ENCODE assay signal across 8 cellular contexts in genomic region chr12:70243510-70244331, GRCh38. TPM values are rescaled to one million over a fixed set of nuclear protein-coding genes. Genes with fewer than 3 reads are reported as not detected.
DNase-seq lines count a peak whose midpoint lies in the region; ATAC-seq and TF ChIP-seq lines count a peak whose summit lies in the region.

No MANE protein-coding gene starts in this region.

- H3K27ac ChIP-seq in KMS-11 = peak overlapping the region; percentile 95
- peak overlapping the region; percentile 94 to 98 for H3K27ac ChIP-seq in SK-N-SH (ENCODE audit: low read depth in 2 of 2, low read length in 1 of 2)
- peak overlapping the region; percentile 90 for H3K27ac ChIP-seq in trophoblast cell (ENCODE audit: low read depth, low read length)
- peak overlapping the region; percentile 94 to 99 (median 98) for H3K27ac ChIP-seq in transverse colon

- H4K12ac ChIP-seq in trophoblast cell (ENCODE audit: low read depth, low read length) = peak overlapping the region; percentile 82

- ATAC-seq in GM21825 (IDR thresholded peaks at IDR 0.05; ENCODE audit: unreplicated experiment) (peak; percentile 50), Right ventricle myocardium superior (ENCODE audit: poor library complexity) (peak; percentile 90)

- H3K9ac ChIP-seq in KMS-11 (peak overlapping the region; percentile 94), SK-N-SH (peak overlapping the region; percentile 96), trophoblast cell (ENCODE audit: low read length) (peak overlapping the region; percentile 99)

- H3K4me1 ChIP-seq in KMS-11 (ENCODE audit: low read depth, poor library complexity, severe bottlenecking) (peaks cover 57% of the 10 kb centered on the region), SK-N-SH (ENCODE audit: control insufficient read depth in 1 of 2, insufficient read depth in 2 of 2, low read depth in 1 of 2, low read length in 1 of 2) (peaks cover 17 to 22% of the 10 kb centered on the region in 2 experiments; a peak in 2 of 4 replicates), trophoblast cell (ENCODE audit: control insufficient read depth in 1 of 2, insufficient read depth in 2 of 2, low read length in 2 of 2) (no peaks in the 10 kb centered on the region), transverse colon (peaks cover 35 to 60% (median 49%) of the 10 kb centered on the region in 4 donors)

- no peak for TF ChIP-seq RAD21 in SK-N-SH (IDR thresholded peaks at IDR 0.05; ENCODE audit: low read length)

- H2BK120ac ChIP-seq in trophoblast cell (ENCODE audit: insufficient read depth, low read length, poor library complexity) = peak overlapping the region; percentile 83

- peaks cover 12% of the 10 kb centered on the region for H3K79me1 ChIP-seq in trophoblast cell (ENCODE audit: low read length)

- H3K18ac ChIP-seq in trophoblast cell (ENCODE audit: low read length) = peak overlapping the region; percentile 96

- H4K20me1 ChIP-seq in KMS-11 (ENCODE audit: insufficient read depth) (peaks cover 12% of the 10 kb centered on the region), SK-N-SH (ENCODE audit: insufficient read depth) (peaks cover 48% of the 10 kb centered on the region)

- intact Hi-C loops in Right ventricle myocardium superior (cut with DNase I) = no loop called here
- intact Hi-C loops in transverse colon (cut with DNase I; ENCODE audit: low total_unique reads) = no loop called here

- no peaks in the 10 kb centered on the region for H3K27me3 Mint-ChIP-seq in activated naive CD8-positive, alpha-beta T cell

- no peak overlapping the region for H3K23ac ChIP-seq in trophoblast cell (ENCODE audit: low read length)

- peak overlapping the region; percentile 84 for H2BK5ac ChIP-seq in trophoblast cell (ENCODE audit: low read depth, low read length, poor library complexity)

- in situ Hi-C loops in G401 (cut with HindIII; ENCODE audit: low sequenced_read_pairs) (no loop called here), transverse colon (cut with MboI; ENCODE audit: low pct_ligation_motif_present in 1 of 4, low pct_unique_long_range_greater_than_20kb in 1 of 4, low sequenced_read_pairs in 3 of 4) (loop anchor here in 2 of 4 donors (10.0 to 25.0 kb wide), 3 partner anchors 119 to 339 kb away; partner anchors contain the start of gene KCNMB4 (in 1 of the 2))

- H3K4me3 Mint-ChIP-seq in activated naive CD8-positive, alpha-beta T cell = peak overlapping the region; percentile 99

- H3K14ac ChIP-seq in trophoblast cell (ENCODE audit: low read length) = peak overlapping the region; percentile 91

- no peaks in the 10 kb centered on the region for H3K27me3 ChIP-seq in KMS-11 (ENCODE audit: insufficient read depth, low read depth)
- H3K27me3 ChIP-seq in SK-N-SH (ENCODE audit: insufficient read depth) = no peaks in the 10 kb centered on the region
- H3K27me3 ChIP-seq in trophoblast cell (ENCODE audit: insufficient read depth, low read length) = no peaks in the 10 kb centered on the region
- H3K27me3 ChIP-seq in transverse colon = no peaks in the 10 kb centered on the region

- WGBS in SK-N-SH (ENCODE audit: low lambda C conversion rate) = 1% methylated on average over 40 of the region's 69 CpGs
- no CpG with 5 or more reads among the region's 69 CpGs for WGBS in trophoblast cell (ENCODE audit: extremely low coverage, insufficient coverage, insufficient read length)
- WGBS in transverse colon (ENCODE audit: low coverage in 1 of 2), 2 donors = 0% methylated on average over 38 of the region's 69 CpGs; no CpG with 5 or more reads in 1 of the 2 donors

- H3K4ac ChIP-seq in trophoblast cell (ENCODE audit: low read depth, low read length) = peak overlapping the region; percentile 89

- no peaks in the 10 kb centered on the region for H3K36me3 ChIP-seq in KMS-11 (ENCODE audit: insufficient read depth)
- H3K36me3 ChIP-seq in SK-N-SH (replicated peaks in 1 of 2; ENCODE audit: control insufficient read depth in 1 of 2, insufficient read depth in 2 of 2, low read length in 1 of 2) = peaks cover 37 to 56% of the 10 kb centered on the region in 2 experiments
- H3K36me3 ChIP-seq in trophoblast cell (ENCODE audit: control insufficient read depth in 1 of 2, insufficient read depth in 2 of 2, low read length in 2 of 2) = no peaks in the 10 kb centered on the region
- H3K36me3 ChIP-seq in transverse colon = peaks cover 0 to 17% (median 0%) of the 10 kb centered on the region in 4 donors

- peaks cover 18% of the 10 kb centered on the region for H3K36me3 Mint-ChIP-seq in activated naive CD8-positive, alpha-beta T cell

- TF ChIP-seq EP300 in SK-N-SH (IDR thresholded peaks at IDR 0.05; ENCODE audit: borderline replicate concordance in 1 of 2, low read depth in 1 of 2, low read length in 1 of 2) = no peak
- no peak for TF ChIP-seq EP300 in transverse colon (IDR thresholded peaks at IDR 0.05; ENCODE audit: low read depth)

- H3K4me1 Mint-ChIP-seq in activated naive CD8-positive, alpha-beta T cell (ENCODE audit: low read depth) = peaks cover 71% of the 10 kb centered on the region

- H3K4me2 ChIP-seq in KMS-11 (peak overlapping the region; percentile 98), SK-N-SH (peak overlapping the region; percentile 86), trophoblast cell (ENCODE audit: low read length) (peak overlapping the region; percentile 84)

- peak overlapping the region; percentile 98 for H3K27ac Mint-ChIP-seq in activated naive CD8-positive, alpha-beta T cell

- POLR2A ChIA-PET in SK-N-SH (lab: Yijun Ruan, JAX) = interaction anchor here (0.6 to 0.8 kb wide), 3 partner anchors 321 to 453 kb away, joined by 3 read pairs; no protein-coding TSS in a partner anchor

- H3K9me3 ChIP-seq in SK-N-SH = no peaks in the 10 kb centered on the region
- H3K9me3 ChIP-seq in trophoblast cell (ENCODE audit: insufficient read depth, low read depth, low read length) = no peaks in the 10 kb centered on the region
- no peaks in the 10 kb centered on the region for H3K9me3 ChIP-seq in transverse colon

- no peaks in the 10 kb centered on the region for H3K9me3 Mint-ChIP-seq in activated naive CD8-positive, alpha-beta T cell (ENCODE audit: low read depth)

- H3K4me3 ChIP-seq in KMS-11 (IDR thresholded peaks at IDR 0.05; ENCODE audit: insufficient read depth, low read depth, low read length) = peak overlapping the region; percentile 63
- H3K4me3 ChIP-seq in SK-N-SH (ENCODE audit: low read depth in 2 of 2, low read length in 1 of 2) = peak overlapping the region; percentile 91 to 95
- peak overlapping the region; percentile 99 for H3K4me3 ChIP-seq in trophoblast cell (ENCODE audit: low read depth, low read length)
- peak overlapping the region; percentile 57 to 94 (median 87) for H3K4me3 ChIP-seq in transverse colon

- H2BK12ac ChIP-seq in trophoblast cell (ENCODE audit: low read length) = no peak overlapping the region

- H3K79me2 ChIP-seq in KMS-11 (ENCODE audit: insufficient read depth, low read depth) = peaks cover 74% of the 10 kb centered on the region
- peaks cover 75% of the 10 kb centered on the region for H3K79me2 ChIP-seq in SK-N-SH (ENCODE audit: insufficient read depth)
- peaks cover 10% of the 10 kb centered on the region for H3K79me2 ChIP-seq in trophoblast cell (ENCODE audit: control insufficient read depth, insufficient read depth, low read length, poor library complexity)

- H3K9me2 ChIP-seq in SK-N-SH = no peaks in the 10 kb centered on the region

- H3F3A ChIP-seq in SK-N-SH (replicated peaks; ENCODE audit: insufficient read depth) = peaks cover 19% of the 10 kb centered on the region

- H2AFZ ChIP-seq in KMS-11 (ENCODE audit: low read depth) = peak overlapping the region; percentile 88
- H2AFZ ChIP-seq in SK-N-SH (ENCODE audit: low read depth) = peak overlapping the region; percentile 75
- H2AFZ ChIP-seq in trophoblast cell (ENCODE audit: insufficient read depth, low read length, poor library complexity) = peak overlapping the region; percentile 4

- DNase-seq in G401 (ENCODE audit: low spot score) (peak; percentile 69), SK-N-SH (peak; percentile 93), Right ventricle myocardium superior (peak; percentile 71), trophoblast cell (peak; percentile 27 to 50), transverse colon (peak; percentile 70)

- CTCF ChIA-PET in SK-N-SH (lab: Yijun Ruan, JAX) = interaction anchor here (0.8 to 1.8 kb wide), 2 partner anchors 83 to 333 kb away, joined by 3 to 6 read pairs; no protein-coding TSS in a partner anchor

- no peak for TF ChIP-seq CTCF in KMS-11 (conservative IDR thresholded peaks at IDR 0.05; ENCODE audit: low read depth, low read length)
- no peak for TF ChIP-seq CTCF in SK-N-SH (IDR thresholded peaks at IDR 0.05)
- TF ChIP-seq CTCF in transverse colon (IDR thresholded peaks at IDR 0.05) = no peak

- peak overlapping the region; percentile 92 for H4K8ac ChIP-seq in trophoblast cell (ENCODE audit: low read depth, low read length)

- peak; percentile 45 for TF ChIP-seq POLR2A in transverse colon (IDR thresholded peaks at IDR 0.05)

- peak overlapping the region; percentile 89 for H4K91ac ChIP-seq in trophoblast cell (ENCODE audit: low read depth, low read length)

- H2AK5ac ChIP-seq in trophoblast cell (ENCODE audit: low read length) = peak overlapping the region; percentile 6

TF ChIP-seq in SK-N-SH, 30 proteins besides CTCF, POLR2A, EP300 and RAD21:
- no peak for TF ChIP-seq NRF1 (IDR thresholded peaks at IDR 0.05; ENCODE audit: low read depth, low read length)
- TF ChIP-seq MXI1 (IDR thresholded peaks at IDR 0.05; ENCODE audit: low read depth, low read length) = peak; percentile 12; the same call in 1 of the 2 replicates
- no peak for TF ChIP-seq TAF1 (IDR thresholded peaks at IDR 0.05; ENCODE audit: borderline replicate concordance, low read depth, low read length)
- no peak for TF ChIP-seq GATA2 (CRISPR knock-in tag; IDR thresholded peaks at IDR 0.05)
- TF ChIP-seq POLR2AphosphoS5 (IDR thresholded peaks at IDR 0.05; ENCODE audit: low read depth, low read length) = no peak
- TF ChIP-seq USF2 (IDR thresholded peaks at IDR 0.05; ENCODE audit: borderline replicate concordance, low read depth, low read length) = no peak
- peak; percentile 8 for TF ChIP-seq CHD2 (IDR thresholded peaks at IDR 0.05; ENCODE audit: low read length, partially characterized antibody)

RNA-seq across cellular contexts. Expression of gene CNOT2, which starts 0.5 kb away (rescaled TPM):
- total RNA-seq in G401 (2014; rRNA removed; shearing (Covaris generic)) = 114 and 162 TPM in 2 replicates
- polyA plus RNA-seq in SK-N-SH (2012; rRNA removed) = 45.3 and 51.5 TPM in 2 replicates
- polyA plus RNA-seq in SK-N-SH (2012; cell fraction: cytosol; rRNA removed) = 53.9 and 56.0 TPM in 2 replicates
- polyA plus RNA-seq in SK-N-SH (2012; cell fraction: nucleus; rRNA removed) = 30.0 and 64.4 TPM in 2 replicates
- total RNA-seq in Right ventricle myocardium superior (35.6 TPM), transverse colon (100 to 1,000 TPM in 3 of 4 donors, 10 to 100 TPM in 1; 36.8 to 204 (median 139) TPM)
- polyA plus RNA-seq in trophoblast cell (2013) = 123 and 125 TPM in 2 replicates

Comparison
In these comparisons a context has a peak if more than half of its experiments do, and no peak if none do; other contexts are left out.
1. Peak in every context shown above with its lines: DNase-seq, ATAC-seq, H3K4me3 ChIP-seq and H3K27ac ChIP-seq.
2. DNase-seq: peak in every context shown above with its lines; median percentile 93 in SK-N-SH; 71 in Right ventricle myocardium superior; 70 in transverse colon; 69 in G401; 38 in trophoblast cell.
3. H2AFZ ChIP-seq: peak in every context shown above with its lines; median percentile 88 in KMS-11; 75 in SK-N-SH; 4 in trophoblast cell.